Comparison of ENCODE assay signal across 15 cellular contexts in the genomic region with DNA sequence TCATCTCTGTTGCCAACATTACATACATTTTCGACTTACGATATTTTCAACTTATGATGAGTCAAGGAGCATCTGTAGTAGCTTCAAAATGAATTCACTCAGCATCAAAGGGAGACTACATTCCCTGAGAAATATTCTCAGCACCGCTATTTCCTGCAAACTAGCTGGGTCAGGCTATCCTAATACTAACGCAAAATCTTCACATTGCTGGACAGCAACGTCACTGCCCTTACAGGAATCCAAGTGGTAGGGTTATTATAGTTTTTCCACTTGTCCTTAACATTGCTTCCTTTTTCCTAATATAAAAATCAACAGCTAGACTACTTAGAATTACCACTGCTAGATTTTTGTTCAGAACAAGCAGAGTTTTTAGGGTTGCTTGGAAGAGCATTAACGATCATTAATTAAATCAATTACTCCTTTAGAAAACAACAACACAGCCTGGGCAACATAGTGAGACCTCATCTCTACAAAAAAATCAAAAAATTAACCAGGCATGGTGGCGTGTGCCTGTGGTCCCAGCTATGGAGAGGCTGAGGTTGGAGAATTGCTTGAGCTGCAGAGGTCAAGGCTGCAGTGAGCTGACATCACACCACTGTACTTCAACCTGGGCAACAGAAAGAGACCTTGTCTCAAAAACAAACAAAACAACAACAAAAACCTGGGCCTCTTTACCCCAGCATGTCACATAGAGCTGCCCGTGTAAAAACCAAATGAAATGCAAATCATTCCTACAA. TPM values are rescaled to one million over a fixed set of nuclear protein-coding genes. Genes with fewer than 3 reads are reported as not detected.
DNase-seq lines count a peak whose midpoint lies in the region; ATAC-seq, FAIRE-seq and TF ChIP-seq lines count a peak whose summit lies in the region.
"Had no signal": no experiment of that assay in that cellular context is flagged by ENCODE, and none has a peak within 500 bp of the region (broad histone marks: within the 10 kb centered on the region; RNA-seq: fewer than 3 reads in every experiment).

No MANE protein-coding gene starts in this region.

- H3K27ac ChIP-seq in SK-N-SH (ENCODE audit: low read depth in 2 of 2, low read length in 1 of 2): no peak overlapping the region
- no peak overlapping the region for H3K27ac ChIP-seq in gastrocnemius medialis
- H3K27ac ChIP-seq: C4-2B, testis had no signal

- H3K9me3 ChIP-seq in SK-N-SH (no peaks in the 10 kb centered on the region), gastrocnemius medialis (no peaks in the 10 kb centered on the region)
- H3K9me3 ChIP-seq: testis had no signal

- H3K4me1 ChIP-seq in SK-N-SH (ENCODE audit: control insufficient read depth in 1 of 2, insufficient read depth in 2 of 2, low read depth in 1 of 2, low read length in 1 of 2) (peaks cover 11 to 17% of the 10 kb centered on the region in 2 experiments; a peak in 3 of 4 replicates), gastrocnemius medialis (peaks cover 33 to 77% of the 10 kb centered on the region in 2 donors)

- peaks cover 3% of the 10 kb centered on the region for H3F3A ChIP-seq in SK-N-SH (replicated peaks; ENCODE audit: insufficient read depth)

- no peak for TF ChIP-seq EP300 in SK-N-SH (IDR thresholded peaks at IDR 0.05; ENCODE audit: borderline replicate concordance in 1 of 2, low read depth in 1 of 2, low read length in 1 of 2)

- no peaks in the 10 kb centered on the region for H3K9me2 ChIP-seq in SK-N-SH

- H3K27me3 ChIP-seq in SK-N-SH (ENCODE audit: insufficient read depth) (no peaks in the 10 kb centered on the region), gastrocnemius medialis (no peaks in the 10 kb centered on the region)
- H3K27me3 ChIP-seq: testis had no signal

- no peak overlapping the region for H2AFZ ChIP-seq in SK-N-SH (ENCODE audit: low read depth)

- no peak overlapping the region for H3K9ac ChIP-seq in SK-N-SH

- in situ Hi-C loops in gastrocnemius medialis (cut with MboI; ENCODE audit: low sequenced_read_pairs in 4 of 4): no loop called here

- no peak for TF ChIP-seq RAD21 in SK-N-SH (IDR thresholded peaks at IDR 0.05; ENCODE audit: low read length)

- H3K4me3 ChIP-seq in SK-N-SH (ENCODE audit: low read depth in 2 of 2, low read length in 1 of 2) (no peak overlapping the region), foreskin fibroblast (ENCODE audit: low read depth in 1 of 2, low read length in 2 of 2) (no peak overlapping the region), gastrocnemius medialis (no peak overlapping the region)
- H3K4me3 ChIP-seq: testis had no signal

- TF ChIP-seq CTCF in SK-N-SH (IDR thresholded peaks at IDR 0.05) (no peak), foreskin fibroblast (IDR thresholded peaks at IDR 0.05; ENCODE audit: low read depth, low read length) (no peak), gastrocnemius medialis (IDR thresholded peaks at IDR 0.05 in 4 of 5, conservative IDR thresholded peaks at IDR 0.05 in 1 of 5) (no peak)

- TF ChIP-seq POLR2A in gastrocnemius medialis (IDR thresholded peaks at IDR 0.05): no peak

- POLR2A ChIA-PET in SK-N-SH (lab: Yijun Ruan, JAX): interaction anchor here (0.6 kb wide), 1 partner anchor 321 kb away, joined by 4 read pairs; no protein-coding TSS in a partner anchor

- H3K36me3 ChIP-seq in SK-N-SH (replicated peaks in 1 of 2; ENCODE audit: control insufficient read depth in 1 of 2, insufficient read depth in 2 of 2, low read length in 1 of 2): no peaks in the 10 kb centered on the region
- H3K36me3 ChIP-seq in gastrocnemius medialis: no peaks in the 10 kb centered on the region

- no peak for FAIRE-seq in RCC 7860 (lab: Jason Lieb, UNC)
- FAIRE-seq: frontal cortex had no signal

- intact Hi-C loops in gastrocnemius medialis (cut with DNase I; ENCODE audit: low total_unique reads): loop anchor here (10.0 kb wide), 1 partner anchor 218 kb away; no protein-coding TSS in a partner anchor

- H3K79me2 ChIP-seq in SK-N-SH (ENCODE audit: insufficient read depth): peaks cover 99% of the 10 kb centered on the region

- H3K4me2 ChIP-seq in SK-N-SH: no peak overlapping the region

- ATAC-seq in GM18502 (IDR thresholded peaks at IDR 0.05; ENCODE audit: poor library complexity, unreplicated experiment) (no peak), HG03196 (IDR thresholded peaks at IDR 0.05; ENCODE audit: unreplicated experiment) (no peak), gastrocnemius medialis (no peak)

- DNase-seq in AG08396 (ENCODE audit: low spot score) (peak; percentile 35), SK-N-SH (no peak), foreskin fibroblast (peak; percentile 28 to 58), myocyte (ENCODE audit: low read depth) (peak; percentile 41), RCC 7860 (ENCODE audit: low spot score) (no peak), gastrocnemius medialis (no peak)
- DNase-seq: naive B cell; NCI-H1092; NCI-H748 treated with DMSO at 0.1 percent for 48 hours; stimulated activated CD4-positive, alpha-beta T cell treated with anti-CD3 and anti-CD28 coated beads, Interleukin-2, amount 100 ng/mL, for 24 hours; testis had no signal

- WGBS in SK-N-SH (ENCODE audit: low lambda C conversion rate): 94% methylated on average over 8 of the region's 8 CpGs

- CTCF ChIA-PET in SK-N-SH (lab: Yijun Ruan, JAX): interaction anchor here (1.1 to 1.7 kb wide), 3 partner anchors 9 to 515 kb away, joined by 3 to 6 read pairs (median 4); no protein-coding TSS in a partner anchor

- H4K20me1 ChIP-seq in SK-N-SH (ENCODE audit: insufficient read depth): peaks cover 82% of the 10 kb centered on the region

TF ChIP-seq in SK-N-SH, 30 proteins besides CTCF, POLR2A, EP300 and RAD21:
- TF ChIP-seq RXRA (IDR thresholded peaks at IDR 0.05; ENCODE audit: borderline replicate concordance, low read depth): no peak
- TF ChIP-seq FOXM1 (IDR thresholded peaks at IDR 0.05; ENCODE audit: low read depth): no peak
- TF ChIP-seq MEF2A (IDR thresholded peaks at IDR 0.05; ENCODE audit: borderline replicate concordance, low read depth): no peak
- no peak for TF ChIP-seq JUND (IDR thresholded peaks at IDR 0.05)
- TF ChIP-seq SIN3A (IDR thresholded peaks at IDR 0.05; ENCODE audit: borderline replicate concordance, low read depth, low read length): no peak
- TF ChIP-seq, protein P1, sequence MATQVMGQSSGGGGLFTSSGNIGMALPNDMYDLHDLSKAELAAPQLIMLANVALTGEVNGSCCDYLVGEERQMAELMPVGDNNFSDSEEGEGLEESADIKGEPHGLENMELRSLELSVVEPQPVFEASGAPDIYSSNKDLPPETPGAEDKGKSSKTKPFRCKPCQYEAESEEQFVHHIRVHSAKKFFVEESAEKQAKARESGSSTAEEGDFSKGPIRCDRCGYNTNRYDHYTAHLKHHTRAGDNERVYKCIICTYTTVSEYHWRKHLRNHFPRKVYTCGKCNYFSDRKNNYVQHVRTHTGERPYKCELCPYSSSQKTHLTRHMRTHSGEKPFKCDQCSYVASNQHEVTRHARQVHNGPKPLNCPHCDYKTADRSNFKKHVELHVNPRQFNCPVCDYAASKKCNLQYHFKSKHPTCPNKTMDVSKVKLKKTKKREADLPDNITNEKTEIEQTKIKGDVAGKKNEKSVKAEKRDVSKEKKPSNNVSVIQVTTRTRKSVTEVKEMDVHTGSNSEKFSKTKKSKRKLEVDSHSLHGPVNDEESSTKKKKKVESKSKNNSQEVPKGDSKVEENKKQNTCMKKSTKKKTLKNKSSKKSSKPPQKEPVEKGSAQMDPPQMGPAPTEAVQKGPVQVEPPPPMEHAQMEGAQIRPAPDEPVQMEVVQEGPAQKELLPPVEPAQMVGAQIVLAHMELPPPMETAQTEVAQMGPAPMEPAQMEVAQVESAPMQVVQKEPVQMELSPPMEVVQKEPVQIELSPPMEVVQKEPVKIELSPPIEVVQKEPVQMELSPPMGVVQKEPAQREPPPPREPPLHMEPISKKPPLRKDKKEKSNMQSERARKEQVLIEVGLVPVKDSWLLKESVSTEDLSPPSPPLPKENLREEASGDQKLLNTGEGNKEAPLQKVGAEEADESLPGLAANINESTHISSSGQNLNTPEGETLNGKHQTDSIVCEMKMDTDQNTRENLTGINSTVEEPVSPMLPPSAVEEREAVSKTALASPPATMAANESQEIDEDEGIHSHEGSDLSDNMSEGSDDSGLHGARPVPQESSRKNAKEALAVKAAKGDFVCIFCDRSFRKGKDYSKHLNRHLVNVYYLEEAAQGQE (IDR thresholded peaks at IDR 0.05; ENCODE audit: low read depth, low read length): peak; percentile 78
- TF ChIP-seq RFX5 (IDR thresholded peaks at IDR 0.05; ENCODE audit: low read length): no peak

RNA-seq across cellular contexts. Expression of a gene that starts 6.9 kb away (rescaled TPM):
- polyA plus RNA-seq in SK-N-SH (2012; rRNA removed): 83.5 and 104 TPM in 2 replicates
- polyA plus RNA-seq in SK-N-SH (2012; cell fraction: cytosol; rRNA removed): 77.8 and 97.2 TPM in 2 replicates
- polyA plus RNA-seq in SK-N-SH (2012; cell fraction: nucleus; rRNA removed): 47.5 and 51.8 TPM in 2 replicates
- 224 and 246 TPM in 2 replicates for total RNA-seq in myocyte
- polyA plus RNA-seq in myocyte (2012): 160 TPM
- total RNA-seq in gastrocnemius medialis: 10 to 100 TPM; 20.1 to 42.5 (median 33.4) TPM

RNA-seq across cellular contexts. Expression of a gene that starts 28.5 kb away (rescaled TPM):
- 1.0 and 1.5 TPM in 2 replicates for polyA plus RNA-seq in SK-N-SH (2012; rRNA removed)
- polyA plus RNA-seq in SK-N-SH (2012; cell fraction: cytosol; rRNA removed): 1.7 and 1.9 TPM in 2 replicates
- 1.4 and 1.6 TPM in 2 replicates for polyA plus RNA-seq in SK-N-SH (2012; cell fraction: nucleus; rRNA removed)
- total RNA-seq in myocyte: 18.3 and 22.4 TPM in 2 replicates
- polyA plus RNA-seq in myocyte (2012): 6.2 TPM
- 10 to 100 TPM in 2 of 4 donors, 1 to 10 TPM in 2; 7.1 to 22.0 (median 9.8) TPM for total RNA-seq in gastrocnemius medialis

Comparison
In these comparisons a context has a peak if more than half of its experiments do, and no peak if none do; other contexts are left out.
1. DNase-seq: peak in AG08396 (single experiment), foreskin fibroblast (2 of 2) and myocyte (single experiment); none in SK-N-SH (single experiment), RCC 7860 (single experiment) and gastrocnemius medialis (0 of 2).